9 cellular contexts compared by ENCODE assay signal in genomic region chr9:125749287-125749935, GRCh38. TPM values are rescaled to one million over a fixed set of nuclear protein-coding genes. Genes with fewer than 3 reads are reported as not detected.
DNase-seq lines count a peak whose midpoint lies in the region; ATAC-seq and TF ChIP-seq lines count a peak whose summit lies in the region.
"Had no signal": no experiment of that assay in that cellular context is flagged by ENCODE, and none has a peak within 500 bp of the region (broad histone marks: within the 10 kb centered on the region; RNA-seq: fewer than 3 reads in every experiment).

No MANE protein-coding gene starts in this region.

- no peaks in the 10 kb centered on the region for H3K9me3 Mint-ChIP-seq in brain

- POLR2A ChIA-PET in HEK293T (lab: Yijun Ruan, JAX) = interaction anchor here (1.3 kb wide), 1 partner anchor 138 kb away, joined by 4 read pairs; no protein-coding TSS in a partner anchor

- peak overlapping the region; percentile 88 for H2AFZ ChIP-seq in ACC112 (ENCODE audit: low read length, unreplicated experiment)

- no peaks in the 10 kb centered on the region for H3K27me3 ChIP-seq in ACC112 (ENCODE audit: insufficient read depth, low read length)
- H3K27me3 ChIP-seq in mononuclear cell (ENCODE audit: insufficient read depth, low read length) = no peaks in the 10 kb centered on the region

- peaks cover 30% of the 10 kb centered on the region for H3K36me3 Mint-ChIP-seq in brain

- peak overlapping the region in 3 of 5 experiments; percentile 92 to 99 (median 98) for H3K27ac Mint-ChIP-seq in brain

- H3K9me3 ChIP-seq in mononuclear cell (ENCODE audit: low read depth, low read length) = no peaks in the 10 kb centered on the region

- peaks cover 71% of the 10 kb centered on the region for H3K4me1 Mint-ChIP-seq in brain

- DNase-seq in HEK293T (ENCODE audit: extremely low spot score) (no peak), nucleus accumbens (lab: John Stamatoyannopoulos, UW) (no peak), SHP77 (lab: John Stamatoyannopoulos, UW) (no peak)
- DNase-seq: stimulated activated CD8-positive, alpha-beta memory T cell treated with anti-CD3 and anti-CD28 coated beads, Interleukin-4, amount 100 ng/mL, for 48 hours had no signal

- ATAC-seq in HG03280 (IDR thresholded peaks at IDR 0.05; ENCODE audit: unreplicated experiment) (no peak), GM18909 (IDR thresholded peaks at IDR 0.05; ENCODE audit: poor library complexity, unreplicated experiment) (no peak)

- no peak for TF ChIP-seq CTCF in brain (conservative IDR thresholded peaks at IDR 0.05)

- H3K27ac ChIP-seq in ACC112 (ENCODE audit: low read depth, low read length) = peak overlapping the region; percentile 14; the same call in 1 of the 2 replicates

- H3K4me3 ChIP-seq in ACC112 (ENCODE audit: low read depth, low read length) (peak overlapping the region; percentile 90), mononuclear cell (ENCODE audit: low read length) (peak overlapping the region; percentile 61)

- no peaks in the 10 kb centered on the region for H3K36me3 ChIP-seq in ACC112 (ENCODE audit: insufficient read depth, low read length)

- H3K79me2 ChIP-seq in ACC112 (ENCODE audit: control insufficient read depth, insufficient read depth, low read length, unreplicated experiment) = peaks cover 50% of the 10 kb centered on the region

- H3K4me3 Mint-ChIP-seq in brain = peak overlapping the region; percentile 88 to 98 (median 90)

- CTCF ChIA-PET in HEK293T (lab: Yijun Ruan, JAX) = interaction anchor here (0.6 kb wide), 1 partner anchor 441 kb away, joined by 3 read pairs; no protein-coding TSS in a partner anchor

- H3K27me3 Mint-ChIP-seq in brain = peaks cover 16% of the 10 kb centered on the region

- H3K4me1 ChIP-seq in ACC112 (ENCODE audit: control insufficient read depth, insufficient read depth, low read length, unreplicated experiment) (peaks cover 32% of the 10 kb centered on the region), mononuclear cell (ENCODE audit: insufficient read depth, low read length) (peaks cover 22% of the 10 kb centered on the region)

TF ChIP-seq in HEK293T, 16 proteins besides CTCF, POLR2A, EP300 and RAD21:
- TF ChIP-seq FOXK2 (IDR thresholded peaks at IDR 0.05) (no peak), PKNOX1 (IDR thresholded peaks at IDR 0.05) (no peak), ZNF384 (IDR thresholded peaks at IDR 0.05) (peak; percentile 64), CTBP1 (IDR thresholded peaks at IDR 0.05; ENCODE audit: borderline replicate concordance) (no peak), SP1 (IDR thresholded peaks at IDR 0.05) (no peak), TARDBP (IDR thresholded peaks at IDR 0.05) (no peak)

RNA-seq across cellular contexts. Expression of gene PBX3, which starts 2.2 kb away (rescaled TPM):
- polyA plus RNA-seq in brain (ENCODE audit: insufficient read depth, low read depth, low replicate concordance) = 13.1 TPM
- total RNA-seq in mononuclear cell = 38.1 TPM

RNA-seq across cellular contexts. Expression of gene MAPKAP1, which starts 42.4 kb away (rescaled TPM):
- polyA plus RNA-seq in brain (ENCODE audit: insufficient read depth, low read depth, low replicate concordance) = 87.1 TPM
- total RNA-seq in mononuclear cell = 41.0 TPM
